In genomic region chr5:74865293-74865798, GRCh38 we compare ENCODE assay signal across 8 cellular contexts. TPM values are rescaled to one million over a fixed set of nuclear protein-coding genes. Genes with fewer than 3 reads are reported as not detected.
DNase-seq lines count a peak whose midpoint lies in the region; ATAC-seq, FAIRE-seq and TF ChIP-seq lines count a peak whose summit lies in the region.

No MANE protein-coding gene starts in this region.

- peak in 1 of 2 experiments; percentile 35; a peak in 4 of 6 replicates for ATAC-seq in A549
- peak; percentile 5 for ATAC-seq in GM19463 (IDR thresholded peaks at IDR 0.05; ENCODE audit: unreplicated experiment)
- ATAC-seq in activated CD8-positive, alpha-beta T cell treated with anti-CD3 and anti-CD28 coated beads, Interleukin-2, amount 10 ng/mL, durations not matched to agents 7 days and 5 days: peak; percentile 31
- ATAC-seq in stimulated activated effector memory CD8-positive, alpha-beta T cell treated with anti-CD3 and anti-CD28 coated beads, Interleukin-12 subunit alpha, Interleukin-12 subunit beta, amount 100 ng/mL, for 72 hours: no peak
- ATAC-seq in GM21423 (IDR thresholded peaks at IDR 0.05; ENCODE audit: unreplicated experiment): no peak
- ATAC-seq in GM18520 (IDR thresholded peaks at IDR 0.05; ENCODE audit: unreplicated experiment): no peak
- no peak for ATAC-seq in HG03457 (IDR thresholded peaks at IDR 0.05; ENCODE audit: unreplicated experiment)

- WGBS in A549 (ENCODE audit: missing lambda C conversion rate): 61% methylated on average over 18 of the region's 23 CpGs

- no peak for TF ChIP-seq RAD21 in A549 (conservative IDR thresholded peaks at IDR 0.05 in 1 of 2, IDR thresholded peaks at IDR 0.05 in 1 of 2)

- TF ChIP-seq EP300 in A549 (IDR thresholded peaks at IDR 0.05): no peak

- peaks cover 5% of the 10 kb centered on the region; the same call in 1 of the 3 replicates for H3K4me1 ChIP-seq in A549

- no peaks in the 10 kb centered on the region for H3K9me3 ChIP-seq in A549

- POLR2A ChIA-PET in A549 (lab: Yijun Ruan, JAX): interaction anchor here (1.0 kb wide), 1 partner anchor 16 kb away, joined by 4 read pairs; no protein-coding TSS in a partner anchor
- POLR2A ChIA-PET in activated CD8-positive, alpha-beta T cell treated with anti-CD3 and anti-CD28 coated beads, Interleukin-2, amount 10 ng/mL, durations not matched to agents 7 days and 5 days (lab: Charles Lee): interaction anchor here (0.5 kb wide), 1 partner anchor 165 kb away, joined by 3 read pairs; no protein-coding TSS in a partner anchor

- H3K4me1 Mint-ChIP-seq in activated CD8-positive, alpha-beta T cell treated with anti-CD3 and anti-CD28 coated beads, Interleukin-2, amount 10 ng/mL, durations not matched to agents 7 days and 5 days (ENCODE audit: low read depth): peaks cover 18% of the 10 kb centered on the region
- H3K4me1 Mint-ChIP-seq in stimulated activated effector memory CD8-positive, alpha-beta T cell treated with anti-CD3 and anti-CD28 coated beads, Interleukin-12 subunit alpha, Interleukin-12 subunit beta, amount 100 ng/mL, for 72 hours: peaks cover 31% of the 10 kb centered on the region

- peak overlapping the region; percentile 77 for H3K4me2 ChIP-seq in A549

- CTCF ChIA-PET in A549 (lab: Yijun Ruan, JAX): interaction anchor here (0.7 to 1.8 kb wide), 4 partner anchors 10 to 14 kb away, joined by 3 to 6 read pairs (median 4); no protein-coding TSS in a partner anchor
- CTCF ChIA-PET in activated CD8-positive, alpha-beta T cell treated with anti-CD3 and anti-CD28 coated beads, Interleukin-2, amount 10 ng/mL, durations not matched to agents 7 days and 5 days (lab: Charles Lee): no interaction called here

- peak overlapping the region; percentile 66 for H3K4me3 ChIP-seq in A549
- peak overlapping the region; percentile 76 for H3K4me3 ChIP-seq in iPS-11a (ENCODE audit: low read depth, low read length)

- FAIRE-seq in A549 (lab: Jason Lieb, UNC): no peak

- H3K9me3 Mint-ChIP-seq in activated CD8-positive, alpha-beta T cell treated with anti-CD3 and anti-CD28 coated beads, Interleukin-2, amount 10 ng/mL, durations not matched to agents 7 days and 5 days (ENCODE audit: insufficient read depth): no peaks in the 10 kb centered on the region
- no peaks in the 10 kb centered on the region for H3K9me3 Mint-ChIP-seq in stimulated activated effector memory CD8-positive, alpha-beta T cell treated with anti-CD3 and anti-CD28 coated beads, Interleukin-12 subunit alpha, Interleukin-12 subunit beta, amount 100 ng/mL, for 72 hours

- H3K36me3 Mint-ChIP-seq in activated CD8-positive, alpha-beta T cell treated with anti-CD3 and anti-CD28 coated beads, Interleukin-2, amount 10 ng/mL, durations not matched to agents 7 days and 5 days (ENCODE audit: low read depth): peaks cover 3% of the 10 kb centered on the region
- H3K36me3 Mint-ChIP-seq in stimulated activated effector memory CD8-positive, alpha-beta T cell treated with anti-CD3 and anti-CD28 coated beads, Interleukin-12 subunit alpha, Interleukin-12 subunit beta, amount 100 ng/mL, for 72 hours: no peaks in the 10 kb centered on the region

- TF ChIP-seq CTCF in A549 (IDR thresholded peaks at IDR 0.05): no peak

- peak overlapping the region; percentile 83 for H3K4me3 Mint-ChIP-seq in activated CD8-positive, alpha-beta T cell treated with anti-CD3 and anti-CD28 coated beads, Interleukin-2, amount 10 ng/mL, durations not matched to agents 7 days and 5 days
- peak overlapping the region; percentile 87 for H3K4me3 Mint-ChIP-seq in stimulated activated effector memory CD8-positive, alpha-beta T cell treated with anti-CD3 and anti-CD28 coated beads, Interleukin-12 subunit alpha, Interleukin-12 subunit beta, amount 100 ng/mL, for 72 hours

- TF ChIP-seq POLR2A in A549 (IDR thresholded peaks at IDR 0.05; ENCODE audit: low read length): no peak

- no peak for DNase-seq in A549 (ENCODE audit: low read depth in 1 of 2, low spot score in 1 of 2)
- DNase-seq in activated CD8-positive, alpha-beta T cell treated with anti-CD3 and anti-CD28 coated beads, Interleukin-2, amount 10 ng/mL, durations not matched to agents 7 days and 5 days: no peak
- DNase-seq in stimulated activated effector memory CD8-positive, alpha-beta T cell treated with anti-CD3 and anti-CD28 coated beads, Interleukin-12 subunit alpha, Interleukin-12 subunit beta, amount 100 ng/mL, for 72 hours (ENCODE audit: low spot score in 2 of 2): no peak

- H3K27ac ChIP-seq in A549: peak overlapping the region; percentile 82 to 93

- peaks cover 8% of the 10 kb centered on the region for H3K27me3 Mint-ChIP-seq in activated CD8-positive, alpha-beta T cell treated with anti-CD3 and anti-CD28 coated beads, Interleukin-2, amount 10 ng/mL, durations not matched to agents 7 days and 5 days (ENCODE audit: low read depth)

- H3K27ac Mint-ChIP-seq in activated CD8-positive, alpha-beta T cell treated with anti-CD3 and anti-CD28 coated beads, Interleukin-2, amount 10 ng/mL, durations not matched to agents 7 days and 5 days: peak overlapping the region; percentile 92
- H3K27ac Mint-ChIP-seq in stimulated activated effector memory CD8-positive, alpha-beta T cell treated with anti-CD3 and anti-CD28 coated beads, Interleukin-12 subunit alpha, Interleukin-12 subunit beta, amount 100 ng/mL, for 72 hours: peak overlapping the region; percentile 97

TF ChIP-seq in A549, 52 proteins besides CTCF, POLR2A, EP300 and RAD21:
- TF ChIP-seq, protein P1, sequence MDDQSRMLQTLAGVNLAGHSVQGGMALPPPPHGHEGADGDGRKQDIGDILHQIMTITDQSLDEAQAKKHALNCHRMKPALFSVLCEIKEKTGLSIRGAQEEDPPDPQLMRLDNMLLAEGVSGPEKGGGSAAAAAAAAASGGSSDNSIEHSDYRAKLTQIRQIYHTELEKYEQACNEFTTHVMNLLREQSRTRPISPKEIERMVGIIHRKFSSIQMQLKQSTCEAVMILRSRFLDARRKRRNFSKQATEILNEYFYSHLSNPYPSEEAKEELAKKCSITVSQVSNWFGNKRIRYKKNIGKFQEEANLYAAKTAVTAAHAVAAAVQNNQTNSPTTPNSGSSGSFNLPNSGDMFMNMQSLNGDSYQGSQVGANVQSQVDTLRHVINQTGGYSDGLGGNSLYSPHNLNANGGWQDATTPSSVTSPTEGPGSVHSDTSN (IDR thresholded peaks at IDR 0.05): no peak
- TF ChIP-seq SMC3 (IDR thresholded peaks at IDR 0.05): no peak
- TF ChIP-seq, protein P2, sequence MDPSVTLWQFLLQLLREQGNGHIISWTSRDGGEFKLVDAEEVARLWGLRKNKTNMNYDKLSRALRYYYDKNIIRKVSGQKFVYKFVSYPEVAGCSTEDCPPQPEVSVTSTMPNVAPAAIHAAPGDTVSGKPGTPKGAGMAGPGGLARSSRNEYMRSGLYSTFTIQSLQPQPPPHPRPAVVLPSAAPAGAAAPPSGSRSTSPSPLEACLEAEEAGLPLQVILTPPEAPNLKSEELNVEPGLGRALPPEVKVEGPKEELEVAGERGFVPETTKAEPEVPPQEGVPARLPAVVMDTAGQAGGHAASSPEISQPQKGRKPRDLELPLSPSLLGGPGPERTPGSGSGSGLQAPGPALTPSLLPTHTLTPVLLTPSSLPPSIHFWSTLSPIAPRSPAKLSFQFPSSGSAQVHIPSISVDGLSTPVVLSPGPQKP (IDR thresholded peaks at IDR 0.05; ENCODE audit: low read depth, low read length): no peak
- TF ChIP-seq, protein P3, sequence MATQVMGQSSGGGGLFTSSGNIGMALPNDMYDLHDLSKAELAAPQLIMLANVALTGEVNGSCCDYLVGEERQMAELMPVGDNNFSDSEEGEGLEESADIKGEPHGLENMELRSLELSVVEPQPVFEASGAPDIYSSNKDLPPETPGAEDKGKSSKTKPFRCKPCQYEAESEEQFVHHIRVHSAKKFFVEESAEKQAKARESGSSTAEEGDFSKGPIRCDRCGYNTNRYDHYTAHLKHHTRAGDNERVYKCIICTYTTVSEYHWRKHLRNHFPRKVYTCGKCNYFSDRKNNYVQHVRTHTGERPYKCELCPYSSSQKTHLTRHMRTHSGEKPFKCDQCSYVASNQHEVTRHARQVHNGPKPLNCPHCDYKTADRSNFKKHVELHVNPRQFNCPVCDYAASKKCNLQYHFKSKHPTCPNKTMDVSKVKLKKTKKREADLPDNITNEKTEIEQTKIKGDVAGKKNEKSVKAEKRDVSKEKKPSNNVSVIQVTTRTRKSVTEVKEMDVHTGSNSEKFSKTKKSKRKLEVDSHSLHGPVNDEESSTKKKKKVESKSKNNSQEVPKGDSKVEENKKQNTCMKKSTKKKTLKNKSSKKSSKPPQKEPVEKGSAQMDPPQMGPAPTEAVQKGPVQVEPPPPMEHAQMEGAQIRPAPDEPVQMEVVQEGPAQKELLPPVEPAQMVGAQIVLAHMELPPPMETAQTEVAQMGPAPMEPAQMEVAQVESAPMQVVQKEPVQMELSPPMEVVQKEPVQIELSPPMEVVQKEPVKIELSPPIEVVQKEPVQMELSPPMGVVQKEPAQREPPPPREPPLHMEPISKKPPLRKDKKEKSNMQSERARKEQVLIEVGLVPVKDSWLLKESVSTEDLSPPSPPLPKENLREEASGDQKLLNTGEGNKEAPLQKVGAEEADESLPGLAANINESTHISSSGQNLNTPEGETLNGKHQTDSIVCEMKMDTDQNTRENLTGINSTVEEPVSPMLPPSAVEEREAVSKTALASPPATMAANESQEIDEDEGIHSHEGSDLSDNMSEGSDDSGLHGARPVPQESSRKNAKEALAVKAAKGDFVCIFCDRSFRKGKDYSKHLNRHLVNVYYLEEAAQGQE (IDR thresholded peaks at IDR 0.05): no peak
- no peak for TF ChIP-seq HOXB5 (CRISPR knock-in tag; IDR thresholded peaks at IDR 0.05)
- no peak for TF ChIP-seq JUN (IDR thresholded peaks at IDR 0.05)
- TF ChIP-seq CBX2 (IDR thresholded peaks at IDR 0.05; ENCODE audit: borderline replicate concordance, low read depth): no peak
- no peak for TF ChIP-seq RARB (CRISPR knock-in tag; IDR thresholded peaks at IDR 0.05)
- no peak for TF ChIP-seq ESRRA (IDR thresholded peaks at IDR 0.05; ENCODE audit: borderline replicate concordance, low read length)
- TF ChIP-seq FOXS1 (CRISPR knock-in tag; IDR thresholded peaks at IDR 0.05): no peak
- TF ChIP-seq CHD2 (IDR thresholded peaks at IDR 0.05; ENCODE audit: low read length, partially characterized antibody): no peak
TF ChIP-seq in A549: peak in this region for 0.

RNA-seq across cellular contexts. Expression of gene FAM169A, which starts 0.8 kb away (rescaled TPM):
- polyA plus RNA-seq in A549 (2011; rRNA removed) (13.0 and 18.3 TPM in 2 replicates), A549 (2017; fragmentation: RNase III; extraction: RNeasy Plus Mini Kit Qiagen cat#74134 plus additional on column Dnase treatment) (5.8 to 7.9 TPM (median 7.5 TPM) in 3 replicates)
- polyA plus RNA-seq in A549 (2012; cell fraction: cytosol; rRNA removed): 1.9 and 2.6 TPM in 2 replicates
- polyA plus RNA-seq in A549 (2012; cell fraction: nucleus; rRNA removed): 1.9 and 2.6 TPM in 2 replicates
- 9.8 and 11.5 TPM in 2 replicates for polyA minus RNA-seq in A549 (2011; rRNA and poly(A)+ RNA removed)
- total RNA-seq in activated CD8-positive, alpha-beta T cell treated with anti-CD3 and anti-CD28 coated beads, Interleukin-2, amount 10 ng/mL, durations not matched to agents 7 days and 5 days: 1 to 10 TPM; 3.8 to 5.6 TPM

Comparison
In these comparisons a context has a peak if more than half of its experiments do, and no peak if none do; other contexts are left out.
1. ATAC-seq: peak in GM19463 (single experiment) and activated CD8-positive, alpha-beta T cell treated with anti-CD3 and anti-CD28 coated beads, Interleukin-2, amount 10 ng/mL, durations not matched to agents 7 days and 5 days (single experiment); none in stimulated activated effector memory CD8-positive, alpha-beta T cell treated with anti-CD3 and anti-CD28 coated beads, Interleukin-12 subunit alpha, Interleukin-12 subunit beta, amount 100 ng/mL, for 72 hours (single experiment), GM21423 (single experiment), GM18520 (single experiment) and HG03457 (single experiment).